31 cellular contexts compared by ENCODE assay signal in genomic region chr2:235303499-235304291, GRCh38.
DNase-seq lines count a peak whose midpoint lies in the region; ATAC-seq, FAIRE-seq and TF ChIP-seq lines count a peak whose summit lies in the region.
"Had no signal": no experiment of that assay in that cellular context is flagged by ENCODE, and none has a peak within 500 bp of the region (broad histone marks: within the 10 kb centered on the region; RNA-seq: fewer than 3 reads in every experiment).

No MANE protein-coding gene starts in this region.

- no peaks in the 10 kb centered on the region for H3K27me3 ChIP-seq in endodermal cell (ENCODE audit: control insufficient read depth, insufficient read depth, low read length, poor library complexity, severe bottlenecking)
- no peaks in the 10 kb centered on the region for H3K27me3 ChIP-seq in neural progenitor cell
- H3K27me3 ChIP-seq in adrenal gland = no peaks in the 10 kb centered on the region
- H3K27me3 ChIP-seq: left lung, pancreas, right atrium auricular region, vagina had no signal

- H3K9me3 Mint-ChIP-seq in endodermal cell = peaks cover 3% of the 10 kb centered on the region
- peaks cover 5% of the 10 kb centered on the region for H3K9me3 Mint-ChIP-seq in neural progenitor cell
- H3K9me3 Mint-ChIP-seq: activated CD4-positive, alpha-beta T cell treated with anti-CD3 and anti-CD28 coated beads, Interleukin-2, amount 10 ng/mL, durations not matched to agents 24 days and 14 days; central memory CD8-positive, alpha-beta T cell had no signal

- peaks cover 7% of the 10 kb centered on the region for H3K27me3 Mint-ChIP-seq in endodermal cell (ENCODE audit: insufficient read depth)
- peaks cover 7% of the 10 kb centered on the region for H3K27me3 Mint-ChIP-seq in neural progenitor cell (ENCODE audit: insufficient read depth, low read depth)
- H3K27me3 Mint-ChIP-seq: activated CD4-positive, alpha-beta T cell treated with anti-CD3 and anti-CD28 coated beads, Interleukin-2, amount 10 ng/mL, durations not matched to agents 24 days and 14 days; activated CD8-positive, alpha-beta memory T cell treated with anti-CD3 and anti-CD28 coated beads, Interleukin-2, amount 10 ng/mL, durations not matched to agents 7 days and 5 days had no signal

- DNase-seq in D721Med (ENCODE audit: insufficient read length, low spot score) (no peak), endodermal cell (peak; percentile 67), neural progenitor cell (ENCODE audit: low spot score) (peak; percentile 20), DMS79 treated with DMSO at 0.1 percent for 48 hours (lab: John Stamatoyannopoulos, UW) (no peak), adrenal gland (no peak), NOMO-1 (lab: John Stamatoyannopoulos, UW; ENCODE audit: unreplicated experiment in 2 of 2) (no peak)
- DNase-seq: activated CD4-positive, alpha-beta T cell treated with anti-CD3 and anti-CD28 coated beads, Interleukin-2, amount 10 ng/mL, durations not matched to agents 24 days and 14 days; activated CD8-positive, alpha-beta memory T cell treated with anti-CD3 and anti-CD28 coated beads, Interleukin-2, amount 10 ng/mL, durations not matched to agents 7 days and 5 days; activated naive CD4-positive, alpha-beta T cell treated with anti-CD3 and anti-CD28 coated beads, Interleukin-2, amount 50 U/mL, for 16 hours; activated T-cell treated with anti-CD3 and anti-CD28 coated beads, Interleukin-2, amount 50 U/mL, for 72 hours; foreskin fibroblast; GM23248; heart left ventricle; left lung; naive thymus-derived CD8-positive, alpha-beta T cell; NCI-H1048; NCI-H187; NCI-H226; SK-N-SH; spleen; stimulated activated CD4-positive, alpha-beta T cell treated with anti-CD3 and anti-CD28 coated beads, Interleukin-4, amount 100 ng/mL, for 24 hours; stimulated activated naive CD4-positive, alpha-beta T cell; T-helper 17 cell had no signal

- H3K9ac ChIP-seq in endodermal cell (ENCODE audit: extremely low read depth, low read length, poor library complexity, severe bottlenecking) (no peak overlapping the region), neural progenitor cell (no peak overlapping the region)
- H3K9ac ChIP-seq: GM23248, SK-N-SH had no signal

- no peak overlapping the region for H3K4me3 ChIP-seq in endodermal cell (ENCODE audit: low read length)
- H3K4me3 ChIP-seq in neural progenitor cell = no peak overlapping the region
- no peak overlapping the region for H3K4me3 ChIP-seq in adrenal gland
- H3K4me3 ChIP-seq: GM23248, heart left ventricle, left lung, pancreas, right atrium auricular region, spleen, thoracic aorta, vagina had no signal

- H3K4me2 ChIP-seq in neural progenitor cell = no peak overlapping the region
- H3K4me2 ChIP-seq: SK-N-SH had no signal

- no peaks in the 10 kb centered on the region for H4K20me1 ChIP-seq in neural progenitor cell (ENCODE audit: low read depth)

- H3K4me1 ChIP-seq in endodermal cell (ENCODE audit: control insufficient read depth, insufficient read depth, low read length) (no peaks in the 10 kb centered on the region), neural progenitor cell (no peaks in the 10 kb centered on the region), adrenal gland (replicated peaks in 1 of 2) (no peaks in the 10 kb centered on the region)
- H3K4me1 ChIP-seq: heart left ventricle, pancreas, right atrium auricular region, spleen, vagina had no signal

- no peak for FAIRE-seq in D721Med (lab: Jason Lieb, UNC)
- FAIRE-seq: GM18507, pancreas had no signal

- no peaks in the 10 kb centered on the region for H3K36me3 ChIP-seq in endodermal cell (ENCODE audit: control insufficient read depth, insufficient read depth, low read length)
- H3K36me3 ChIP-seq in neural progenitor cell = no peaks in the 10 kb centered on the region
- H3K36me3 ChIP-seq in adrenal gland (replicated peaks in 1 of 2) = no peaks in the 10 kb centered on the region
- H3K36me3 ChIP-seq: heart left ventricle, left lung, pancreas, right atrium auricular region, spleen, thoracic aorta, vagina had no signal

- H3K4me1 Mint-ChIP-seq in endodermal cell (no peaks in the 10 kb centered on the region), neural progenitor cell (no peaks in the 10 kb centered on the region)
- H3K4me1 Mint-ChIP-seq: activated CD4-positive, alpha-beta T cell treated with anti-CD3 and anti-CD28 coated beads, Interleukin-2, amount 10 ng/mL, durations not matched to agents 24 days and 14 days; activated CD8-positive, alpha-beta memory T cell treated with anti-CD3 and anti-CD28 coated beads, Interleukin-2, amount 10 ng/mL, durations not matched to agents 7 days and 5 days; central memory CD8-positive, alpha-beta T cell; naive thymus-derived CD8-positive, alpha-beta T cell; T-helper 17 cell had no signal

- no peaks in the 10 kb centered on the region for H3K79me2 ChIP-seq in neural progenitor cell (ENCODE audit: low read depth)

- H2AFZ ChIP-seq in neural progenitor cell (replicated peaks) = no peak overlapping the region
- H2AFZ ChIP-seq: GM23248 had no signal

- no peak overlapping the region for H3K27ac ChIP-seq in endodermal cell (ENCODE audit: low read depth, low read length)
- H3K27ac ChIP-seq in neural progenitor cell = no peak overlapping the region
- H3K27ac ChIP-seq in adrenal gland = no peak overlapping the region
- H3K27ac ChIP-seq: GM23248, heart left ventricle, left lung, pancreas, right atrium auricular region, spleen, thoracic aorta, vagina had no signal

- H3K36me3 Mint-ChIP-seq in endodermal cell (ENCODE audit: low read depth) (no peaks in the 10 kb centered on the region), neural progenitor cell (peaks cover 2% of the 10 kb centered on the region)
- H3K36me3 Mint-ChIP-seq: activated CD8-positive, alpha-beta memory T cell treated with anti-CD3 and anti-CD28 coated beads, Interleukin-2, amount 10 ng/mL, durations not matched to agents 7 days and 5 days had no signal

- no peaks in the 10 kb centered on the region for H3K9me3 ChIP-seq in endodermal cell (ENCODE audit: control insufficient read depth, low read length)
- no peaks in the 10 kb centered on the region for H3K9me3 ChIP-seq in neural progenitor cell (ENCODE audit: low read depth)
- no peaks in the 10 kb centered on the region for H3K9me3 ChIP-seq in adrenal gland (replicated peaks in 1 of 3)
- H3K9me3 ChIP-seq: heart left ventricle, left lung, pancreas, right atrium auricular region, SK-N-SH, thoracic aorta, vagina had no signal

- H3F3A ChIP-seq in neural progenitor cell (ENCODE audit: low read depth) = no peaks in the 10 kb centered on the region

- TF ChIP-seq CTCF in D721Med (IDR thresholded peaks at IDR 0.05; ENCODE audit: insufficient read depth, missing control alignments) = peak; percentile 7
- peak; percentile 19; the same call in 1 of the 2 replicates for TF ChIP-seq CTCF in LNCAP (IDR thresholded peaks at IDR 0.05)
- peak; percentile 60 for TF ChIP-seq CTCF in endodermal cell (conservative IDR thresholded peaks at IDR 0.05)
- TF ChIP-seq CTCF in neural progenitor cell (IDR thresholded peaks at IDR 0.05) = peak; percentile 36
- no peak for TF ChIP-seq CTCF in adrenal gland (IDR thresholded peaks at IDR 0.05)

- 90 to 100% methylated on average over 8 to 18 of the region's 18 CpGs for WGBS in endodermal cell (ENCODE audit: insufficient coverage in 1 of 2, insufficient read length in 1 of 2), 2 experiments
- WGBS in adrenal gland, 4 donors = 76 to 80% (median 78%) methylated on average over 18 of the region's 18 CpGs

- ATAC-seq in HG03159 (IDR thresholded peaks at IDR 0.05; ENCODE audit: unreplicated experiment) = no peak
- ATAC-seq: activated CD8-positive, alpha-beta memory T cell treated with anti-CD3 and anti-CD28 coated beads, Interleukin-2, amount 10 ng/mL, durations not matched to agents 7 days and 5 days; activated T-cell treated with anti-CD3 and anti-CD28 coated beads, Interleukin-2, amount 50 U/mL, for 72 hours; heart left ventricle; left lung; naive thymus-derived CD8-positive, alpha-beta T cell; pancreas; T-helper 17 cell had no signal

- intact Hi-C loops in adrenal gland (cut with DNase I) = no loop called here

- TF ChIP-seq POLR2A in adrenal gland (IDR thresholded peaks at IDR 0.05) = no peak

- H3K4me3 Mint-ChIP-seq in endodermal cell (no peak overlapping the region), neural progenitor cell (no peak overlapping the region)
- H3K4me3 Mint-ChIP-seq: activated CD4-positive, alpha-beta T cell treated with anti-CD3 and anti-CD28 coated beads, Interleukin-2, amount 10 ng/mL, durations not matched to agents 24 days and 14 days; activated CD8-positive, alpha-beta memory T cell treated with anti-CD3 and anti-CD28 coated beads, Interleukin-2, amount 10 ng/mL, durations not matched to agents 7 days and 5 days; activated T-cell treated with anti-CD3 and anti-CD28 coated beads, Interleukin-2, amount 50 U/mL, for 72 hours; central memory CD8-positive, alpha-beta T cell; naive thymus-derived CD8-positive, alpha-beta T cell; T-helper 17 cell had no signal

- H3K27ac Mint-ChIP-seq in endodermal cell (no peak overlapping the region), neural progenitor cell (no peak overlapping the region)
- H3K27ac Mint-ChIP-seq: activated CD4-positive, alpha-beta T cell treated with anti-CD3 and anti-CD28 coated beads, Interleukin-2, amount 10 ng/mL, durations not matched to agents 24 days and 14 days; activated CD8-positive, alpha-beta memory T cell treated with anti-CD3 and anti-CD28 coated beads, Interleukin-2, amount 10 ng/mL, durations not matched to agents 7 days and 5 days; activated T-cell treated with anti-CD3 and anti-CD28 coated beads, Interleukin-2, amount 50 U/mL, for 72 hours; naive thymus-derived CD8-positive, alpha-beta T cell; T-helper 17 cell had no signal

Comparison
In these comparisons a context has a peak if more than half of its experiments do, and no peak if none do; other contexts are left out.
1. DNase-seq: peak in endodermal cell (single experiment) and neural progenitor cell (single experiment); none in D721Med (single experiment), DMS79 treated with DMSO at 0.1 percent for 48 hours (single experiment), adrenal gland (0 of 7) and NOMO-1 (0 of 2).
2. CTCF ChIP-seq: peak in D721Med (single experiment), LNCAP (single experiment), endodermal cell (single experiment) and neural progenitor cell (single experiment); none in adrenal gland (0 of 6).